ENCODE assay signal across 15 cellular contexts in the genomic region with DNA sequence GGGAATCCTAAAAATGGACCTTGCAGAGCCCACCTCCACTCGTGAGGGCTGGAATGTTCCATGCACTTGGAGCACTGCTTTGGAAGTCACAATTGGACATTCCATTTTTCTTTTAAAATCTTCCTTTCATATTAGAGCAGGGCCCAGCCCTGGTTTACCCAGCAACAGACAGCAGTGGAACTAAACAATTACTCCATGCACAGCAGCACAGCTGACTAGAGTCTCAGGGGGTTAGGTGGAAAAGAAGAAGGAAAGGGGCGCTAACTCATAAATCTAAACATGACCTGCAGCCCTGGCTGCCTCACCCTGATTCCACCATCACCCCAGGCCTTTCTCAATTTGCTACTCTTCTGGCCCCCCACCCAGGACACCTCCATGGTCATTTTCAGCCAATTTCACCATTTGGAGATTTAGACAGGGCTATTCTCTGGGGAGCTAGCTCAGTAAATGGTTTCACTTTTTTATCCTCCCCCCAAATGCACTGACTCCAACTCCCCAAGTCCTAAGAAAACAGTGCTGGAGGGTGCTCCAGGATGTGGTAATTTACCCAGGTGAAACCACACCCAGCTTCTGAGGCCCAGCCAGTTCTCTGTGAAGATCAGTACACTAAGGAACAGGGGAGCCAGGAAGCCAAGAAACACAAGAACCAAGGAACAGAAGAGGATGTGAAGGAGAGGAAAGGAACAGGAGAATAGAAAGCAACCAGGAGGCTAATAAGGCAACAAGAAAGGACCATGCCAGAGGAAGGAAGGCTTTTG. TPM values are rescaled to one million over a fixed set of nuclear protein-coding genes. Genes with fewer than 3 reads are reported as not detected.
DNase-seq lines count a peak whose midpoint lies in the region; ATAC-seq and TF ChIP-seq lines count a peak whose summit lies in the region.
"Had no signal": no experiment of that assay in that cellular context is flagged by ENCODE, and none has a peak within 500 bp of the region (broad histone marks: within the 10 kb centered on the region; RNA-seq: fewer than 3 reads in every experiment).

No MANE protein-coding gene starts in this region.

- no peaks in the 10 kb centered on the region for H3K36me3 ChIP-seq in MM.1S (replicated peaks; ENCODE audit: insufficient read depth, low read length)
- H3K36me3 ChIP-seq: thoracic aorta had no signal

- H3K4me3 Mint-ChIP-seq in activated CD4-positive, alpha-beta T cell treated with anti-CD3 and anti-CD28 coated beads for 36 hours: no peak overlapping the region

- no peak overlapping the region for H3K4me3 ChIP-seq in MM.1S (ENCODE audit: low read length)
- H3K4me3 ChIP-seq: A549, thoracic aorta had no signal

- no peak overlapping the region for H3K27ac Mint-ChIP-seq in activated CD4-positive, alpha-beta T cell treated with anti-CD3 and anti-CD28 coated beads for 36 hours

- H3K9ac ChIP-seq in MM.1S (ENCODE audit: low read length): no peak overlapping the region

- no peaks in the 10 kb centered on the region for H3K9me2 ChIP-seq in MM.1S (replicated peaks; ENCODE audit: insufficient read depth, low read length)

- H3K4me2 ChIP-seq in MM.1S (ENCODE audit: low read depth, low read length): no peak overlapping the region
- H3K4me2 ChIP-seq: A549 had no signal

- in situ Hi-C loops in T47D (cut with HindIII; ENCODE audit: low pct_unique_long_range_greater_than_20kb, low sequenced_read_pairs): no loop called here

- 0 out of 2 replicates have a peak, but pooled peaks cover 3% of the 10 kb centered on the region for H3K4me1 ChIP-seq in MM.1S (ENCODE audit: low read length)

- H3K9me3 ChIP-seq in MM.1S (replicated peaks; ENCODE audit: insufficient read depth, low read length): no peaks in the 10 kb centered on the region
- H3K9me3 ChIP-seq: A549, thoracic aorta had no signal

- CTCF ChIA-PET in activated CD4-positive, alpha-beta T cell treated with anti-CD3 and anti-CD28 coated beads for 36 hours (lab: Charles Lee): interaction anchor here (0.5 to 1.3 kb wide), 3 partner anchors 10 to 738 kb away, joined by 3 to 4 read pairs (median 3); no protein-coding TSS in a partner anchor

- DNase-seq in activated CD4-positive, alpha-beta T cell treated with anti-CD3 and anti-CD28 coated beads for 36 hours: peak; percentile 9
- DNase-seq in activated CD4-positive, alpha-beta T cell treated with anti-CD3 and anti-CD28 coated beads for 1 hour: no peak
- DNase-seq in MM.1S (peak; percentile 25), T47D (ENCODE audit: low read depth in 1 of 2, low spot score in 1 of 2) (peak; percentile 38 to 95), renal cortical epithelial cell (ENCODE audit: low read depth) (peak; percentile 39), NCI-H2171 treated with DMSO at 0.1 percent for 48 hours (lab: John Stamatoyannopoulos, UW) (no peak), foreskin melanocyte (no peak), NCI-H2029 treated with DMSO at 0.1 percent for 48 hours (lab: John Stamatoyannopoulos, UW) (no peak)
- DNase-seq: cortex of kidney, NCI-H1417 treated with DMSO at 0.1 percent for 48 hours, NCI-H510A treated with DMSO at 0.1 percent for 48 hours, T1000 had no signal

- H3K79me2 ChIP-seq in MM.1S (ENCODE audit: low read length): no peaks in the 10 kb centered on the region

- no peak overlapping the region for H2AFZ ChIP-seq in MM.1S (ENCODE audit: low read length)

- no peaks in the 10 kb centered on the region for H3K9me3 Mint-ChIP-seq in activated CD4-positive, alpha-beta T cell treated with anti-CD3 and anti-CD28 coated beads for 36 hours (ENCODE audit: low read depth)

- H3K4me1 Mint-ChIP-seq in activated CD4-positive, alpha-beta T cell treated with anti-CD3 and anti-CD28 coated beads for 36 hours: peaks cover 20% of the 10 kb centered on the region

- no peaks in the 10 kb centered on the region for H3K27me3 ChIP-seq in MM.1S (replicated peaks; ENCODE audit: insufficient read depth, low read length)

- H4K20me1 ChIP-seq in MM.1S (ENCODE audit: insufficient read depth, low read length): no peaks in the 10 kb centered on the region

- intact Hi-C loops in activated CD4-positive, alpha-beta T cell treated with anti-CD3 and anti-CD28 coated beads for 36 hours (cut with DNase I, micrococcal nuclease): no loop called here

- POLR2A ChIA-PET in activated CD4-positive, alpha-beta T cell treated with anti-CD3 and anti-CD28 coated beads for 36 hours (lab: Charles Lee): no interaction called here

- H3F3A ChIP-seq in MM.1S (ENCODE audit: insufficient read depth, low read length): no peaks in the 10 kb centered on the region

- H3K27me3 Mint-ChIP-seq in activated CD4-positive, alpha-beta T cell treated with anti-CD3 and anti-CD28 coated beads for 36 hours: peaks cover 2% of the 10 kb centered on the region

- ATAC-seq in activated CD4-positive, alpha-beta T cell treated with anti-CD3 and anti-CD28 coated beads for 36 hours: no peak
- ATAC-seq: A549 had no signal

- no peaks in the 10 kb centered on the region for H3K36me3 Mint-ChIP-seq in activated CD4-positive, alpha-beta T cell treated with anti-CD3 and anti-CD28 coated beads for 36 hours (ENCODE audit: low read depth)

- H3K27ac ChIP-seq in MM.1S (ENCODE audit: low read length): no peak overlapping the region
- H3K27ac ChIP-seq: thoracic aorta had no signal

- TF ChIP-seq CTCF in MM.1S (IDR thresholded peaks at IDR 0.05; ENCODE audit: low read length): no peak

RNA-seq across cellular contexts. Expression of a gene that starts 1.6 kb away (rescaled TPM):
- total RNA-seq in activated CD4-positive, alpha-beta T cell treated with anti-CD3 and anti-CD28 coated beads for 36 hours: not detected
- total RNA-seq in renal cortical epithelial cell: 1.2 and 1.8 TPM in 2 replicates
- total RNA-seq: omental fat pad, thoracic aorta had no signal

RNA-seq across cellular contexts. Expression of a gene that starts 40.1 kb away (rescaled TPM):
- not detected for total RNA-seq in activated CD4-positive, alpha-beta T cell treated with anti-CD3 and anti-CD28 coated beads for 36 hours
- not detected in 2 replicates for total RNA-seq in renal cortical epithelial cell
- total RNA-seq: omental fat pad, thoracic aorta had no signal

RNA-seq across cellular contexts. Expression of a gene that starts 58.6 kb away (rescaled TPM):
- 1 to 10 TPM; 3.8 TPM for total RNA-seq in activated CD4-positive, alpha-beta T cell treated with anti-CD3 and anti-CD28 coated beads for 36 hours
- 5.2 and 8.0 TPM in 2 replicates for total RNA-seq in renal cortical epithelial cell

RNA-seq across cellular contexts. Expression of a gene that starts 58.6 kb away (rescaled TPM):
- under 1 TPM; 0.09 to 0.12 TPM for total RNA-seq in activated CD4-positive, alpha-beta T cell treated with anti-CD3 and anti-CD28 coated beads for 36 hours
- 0.17 TPM in 1 of 2 replicates, not detected in the other for total RNA-seq in renal cortical epithelial cell
- total RNA-seq: thoracic aorta had no signal

Comparison
In these comparisons a context has a peak if more than half of its experiments do, and no peak if none do; other contexts are left out.
1. DNase-seq: peak in activated CD4-positive, alpha-beta T cell treated with anti-CD3 and anti-CD28 coated beads for 36 hours (single experiment), MM.1S (single experiment), T47D (2 of 2) and renal cortical epithelial cell (single experiment); none in activated CD4-positive, alpha-beta T cell treated with anti-CD3 and anti-CD28 coated beads for 1 hour (single experiment), NCI-H2171 treated with DMSO at 0.1 percent for 48 hours (single experiment), foreskin melanocyte (single experiment) and NCI-H2029 treated with DMSO at 0.1 percent for 48 hours (single experiment).